8 cellular contexts compared by ENCODE assay signal in genomic region chrX:48696301-48697181, GRCh38. TPM values are rescaled to one million over a fixed set of nuclear protein-coding genes. Genes with fewer than 3 reads are reported as not detected.
A peak's percentile ranks its signal among the peaks of the same experiment; 100 is the strongest.
DNase-seq lines count a peak whose midpoint lies in the region; ATAC-seq and TF ChIP-seq lines count a peak whose summit lies in the region.

A gene with protein sequence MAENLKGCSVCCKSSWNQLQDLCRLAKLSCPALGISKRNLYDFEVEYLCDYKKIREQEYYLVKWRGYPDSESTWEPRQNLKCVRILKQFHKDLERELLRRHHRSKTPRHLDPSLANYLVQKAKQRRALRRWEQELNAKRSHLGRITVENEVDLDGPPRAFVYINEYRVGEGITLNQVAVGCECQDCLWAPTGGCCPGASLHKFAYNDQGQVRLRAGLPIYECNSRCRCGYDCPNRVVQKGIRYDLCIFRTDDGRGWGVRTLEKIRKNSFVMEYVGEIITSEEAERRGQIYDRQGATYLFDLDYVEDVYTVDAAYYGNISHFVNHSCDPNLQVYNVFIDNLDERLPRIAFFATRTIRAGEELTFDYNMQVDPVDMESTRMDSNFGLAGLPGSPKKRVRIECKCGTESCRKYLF (plus strand): TSS chrX:48696734. CDS start chrX:48696785, 51 bp downstream.

- intact Hi-C loops in breast epithelium (cut with DNase I; ENCODE audit: low total_unique reads): no loop called here

- H3K9me3 ChIP-seq in WERI-Rb-1 (ENCODE audit: severe bottlenecking): no peaks in the 10 kb centered on the region
- H3K9me3 ChIP-seq in breast epithelium: no peaks in the 10 kb centered on the region
- H3K9me3 ChIP-seq in smooth muscle cell (replicated peaks; ENCODE audit: low read depth): no peaks in the 10 kb centered on the region

- H3K4me2 ChIP-seq in smooth muscle cell: peak within 1 kb of the TSS; percentile 87

- TF ChIP-seq CTCF in AG09309 (IDR thresholded peaks at IDR 0.05; ENCODE audit: control insufficient read depth, insufficient read depth, low read depth, low read length, missing control alignments): no peak
- no peak for TF ChIP-seq CTCF in WERI-Rb-1 (IDR thresholded peaks at IDR 0.05; ENCODE audit: low read depth, low read length)
- no peak for TF ChIP-seq CTCF in breast epithelium (IDR thresholded peaks at IDR 0.05)
- no peak for TF ChIP-seq CTCF in smooth muscle cell (IDR thresholded peaks at IDR 0.05; ENCODE audit: borderline replicate concordance, insufficient read depth, poor library complexity, severe bottlenecking)

- no peaks in the 10 kb centered on the region for H3K79me2 ChIP-seq in smooth muscle cell (ENCODE audit: low read depth)

- peak; percentile 50 for TF ChIP-seq POLR2A in breast epithelium (IDR thresholded peaks at IDR 0.05)

- WGBS in smooth muscle cell (ENCODE audit: low lambda C conversion rate): 35% methylated on average over 54 of the region's 110 CpGs

- peaks cover 20% of the 10 kb centered on the region for H3K27me3 ChIP-seq in WERI-Rb-1 (ENCODE audit: insufficient read depth, low read depth, severe bottlenecking)
- H3K27me3 ChIP-seq in breast epithelium: peaks cover 0 to 34% of the 10 kb centered on the region in 2 donors
- no peaks in the 10 kb centered on the region for H3K27me3 ChIP-seq in smooth muscle cell (ENCODE audit: low read depth)

- no peaks in the 10 kb centered on the region for H3F3A ChIP-seq in smooth muscle cell (ENCODE audit: low read depth)

- DNase-seq in AG09309 (ENCODE audit: low read depth) (no peak), NCI-H2227 treated with DMSO at 0.1 percent for 48 hours (lab: John Stamatoyannopoulos, UW) (peak; percentile 92), WERI-Rb-1 (peak; percentile 80), breast epithelium (ENCODE audit: low spot score in 2 of 2) (peak; percentile 78 to 83), iPS-NIHi7 (ENCODE audit: extremely low spot score) (peak; percentile 88), smooth muscle cell (lab: John Stamatoyannopoulos, UW; ENCODE audit: unreplicated experiment) (peak; percentile 28)

- ATAC-seq in GM19023 (IDR thresholded peaks at IDR 0.05; ENCODE audit: unreplicated experiment): peak; percentile 84
- peak; percentile 95 for ATAC-seq in HG03175 (IDR thresholded peaks at IDR 0.05; ENCODE audit: unreplicated experiment)

- H3K4me3 ChIP-seq in AG09309 (ENCODE audit: control insufficient read depth, low read depth, low read length): peak within 1 kb of the TSS; percentile 62
- peak within 1 kb of the TSS; percentile 53 for H3K4me3 ChIP-seq in WERI-Rb-1 (ENCODE audit: low read depth, low read length)
- H3K4me3 ChIP-seq in breast epithelium: peak within 1 kb of the TSS; percentile 58 to 74 (median 70)
- H3K4me3 ChIP-seq in smooth muscle cell: peak within 1 kb of the TSS; percentile 62

- no peaks in the 10 kb centered on the region for H3K4me1 ChIP-seq in breast epithelium
- H3K4me1 ChIP-seq in smooth muscle cell (ENCODE audit: low read depth): no peaks in the 10 kb centered on the region

- peak within 1 kb of the TSS; percentile 77 for H3K9ac ChIP-seq in smooth muscle cell (ENCODE audit: low read depth)

- peak within 1 kb of the TSS; percentile 69 for H2AFZ ChIP-seq in smooth muscle cell (ENCODE audit: low read depth)

- H3K27ac ChIP-seq in WERI-Rb-1 (peak within 1 kb of the TSS; percentile 87), breast epithelium (peak within 1 kb of the TSS; percentile 88 to 90), smooth muscle cell (ENCODE audit: low read depth) (peak within 1 kb of the TSS; percentile 56)

- H3K36me3 ChIP-seq in WERI-Rb-1 (peaks cover 16% of the 10 kb centered on the region), breast epithelium (no peaks in the 10 kb centered on the region), smooth muscle cell (ENCODE audit: low read depth) (no peaks in the 10 kb centered on the region)

- no peaks in the 10 kb centered on the region for H4K20me1 ChIP-seq in smooth muscle cell (ENCODE audit: low read depth)

RNA-seq across cellular contexts. Expression of the gene that starts here (rescaled TPM):
- total RNA-seq in breast epithelium: 1 to 10 TPM; 3.6 to 7.0 (median 5.3) TPM
- total RNA-seq in smooth muscle cell: 2.6 and 2.7 TPM in 2 replicates
- 5.6 and 7.7 TPM in 2 replicates for polyA plus RNA-seq in smooth muscle cell
